Comparison of ENCODE assay signal across 9 cellular contexts in genomic region chr16:15482068-15482747, GRCh38. TPM values are rescaled to one million over a fixed set of nuclear protein-coding genes. Genes with fewer than 3 reads are reported as not detected.
DNase-seq lines count a peak whose midpoint lies in the region; ATAC-seq, FAIRE-seq and TF ChIP-seq lines count a peak whose summit lies in the region.
"Had no signal": no experiment of that assay in that cellular context is flagged by ENCODE, and none has a peak within 500 bp of the region (broad histone marks: within the 10 kb centered on the region; RNA-seq: fewer than 3 reads in every experiment).

No MANE protein-coding gene starts in this region.

- 9% methylated on average over 3 of the region's 3 CpGs for WGBS in K562 (ENCODE audit: insufficient coverage, low coverage, missing lambda C conversion rate)

- H3K79me2 ChIP-seq in K562 (ENCODE audit: control insufficient read depth, insufficient read depth, low read length) = no peaks in the 10 kb centered on the region

- H3K9me1 ChIP-seq in K562 (ENCODE audit: control insufficient read depth, insufficient read depth, low read length) = no peaks in the 10 kb centered on the region

- H3K27ac ChIP-seq in Peyer's patch (peak overlapping the region in 2 of 4 donors; percentile 9 to 67), K562 (ENCODE audit: extremely low read depth, low read depth, low read length) (no peak overlapping the region)
- H3K27ac ChIP-seq: KMS-11 had no signal

- CTCF ChIA-PET in K562 (lab: Yijun Ruan, JAX; ENCODE audit: low intra/inter-chr PET ratio) = no interaction called here

- H3K4me1 ChIP-seq in Peyer's patch (peaks cover 0 to 7% (median 0%) of the 10 kb centered on the region in 4 donors), K562 (replicated peaks in 1 of 2; ENCODE audit: control insufficient read depth in 2 of 2, insufficient read depth in 2 of 2, low read length in 2 of 2) (peaks cover 0 to under 1% of the 10 kb centered on the region in 2 experiments; a peak in 2 of 5 replicates)

- TF ChIP-seq EP300 in K562 (IDR thresholded peaks at IDR 0.05; ENCODE audit: low read length) = no peak

- TF ChIP-seq CTCF in Peyer's patch (IDR thresholded peaks at IDR 0.05) (peak in 3 of 6 experiments; percentile 19 to 40 (median 40)), K562 (IDR thresholded peaks at IDR 0.05 in 2 of 3, conservative IDR thresholded peaks at IDR 0.05 in 1 of 3; ENCODE audit: insufficient read depth in 2 of 3, low read depth in 1 of 3, low read length in 3 of 3) (no peak)

- ATAC-seq in K562 = peak; percentile 66
- no peak for ATAC-seq in HG03159 (IDR thresholded peaks at IDR 0.05; ENCODE audit: unreplicated experiment)
- no peak for ATAC-seq in HG03025 (IDR thresholded peaks at IDR 0.05; ENCODE audit: low FRiP score, unreplicated experiment)

- TF ChIP-seq POLR2A in Peyer's patch (IDR thresholded peaks at IDR 0.05) (no peak), K562 (conservative IDR thresholded peaks at IDR 0.05) (no peak)

- DNase-seq in GM04504 (ENCODE audit: low read depth) (peak; percentile 93), Peyer's patch (peak in 2 of 3 donors; percentile 63 to 85), K562 (ENCODE audit: extremely low read depth in 1 of 4, low spot score in 3 of 4) (peak; percentile 46 to 62 (median 48)), kidney tubule cell (ENCODE audit: low spot score) (peak; percentile 99), NCI-H1417 treated with DMSO at 0.1 percent for 48 hours (lab: John Stamatoyannopoulos, UW) (no peak)
- DNase-seq in stimulated activated CD8-positive, alpha-beta memory T cell treated with anti-CD3 and anti-CD28 coated beads, Interleukin-4, amount 100 ng/mL, for 24 hours (ENCODE audit: low read depth) = peak; percentile 6

- peak overlapping the region in 1 of 2 experiments; percentile 23; a peak in 1 of 4 replicates for H3K9ac ChIP-seq in K562 (ENCODE audit: insufficient read depth in 1 of 2, low read depth in 2 of 2, low read length in 2 of 2)
- H3K9ac ChIP-seq: KMS-11 had no signal

- intact Hi-C loops in K562 (cut with micrococcal nuclease) = no loop called here

- TF ChIP-seq RAD21 in K562 (CRISPR knock-in tag; conservative IDR thresholded peaks at IDR 0.05 in 1 of 2, IDR thresholded peaks at IDR 0.05 in 1 of 2) = peak in 1 of 2 experiments; percentile 17; a peak in 1 of 4 replicates

- H3K4me3 ChIP-seq in Peyer's patch = no peak overlapping the region
- no peak overlapping the region for H3K4me3 ChIP-seq in K562

- peak overlapping the region; percentile 42; the same call in 1 of the 2 replicates for H2AFZ ChIP-seq in K562 (ENCODE audit: low read depth, low read length)

- no peaks in the 10 kb centered on the region for H3K27me3 ChIP-seq in Peyer's patch
- no peaks in the 10 kb centered on the region for H3K27me3 ChIP-seq in K562 (ENCODE audit: control insufficient read depth in 2 of 2, insufficient read depth in 2 of 2, low read length in 2 of 2)

- BruUV-seq in K562 (replicated peaks; lab: Mats Ljungman, UMichigan) = no TSS peak

- in situ Hi-C loops in K562 (cut with MboI) = no loop called here

- H3K36me3 ChIP-seq in Peyer's patch (no peaks in the 10 kb centered on the region), K562 (ENCODE audit: control insufficient read depth, insufficient read depth, low read length) (no peaks in the 10 kb centered on the region)

- H3K9me3 ChIP-seq in Peyer's patch = no peaks in the 10 kb centered on the region
- no peaks in the 10 kb centered on the region for H3K9me3 ChIP-seq in K562 (replicated peaks; ENCODE audit: control insufficient read depth, insufficient read depth, low read depth, low read length)

- POLR2A ChIA-PET in K562 (lab: Yijun Ruan, JAX) = no interaction called here

- no peaks in the 10 kb centered on the region for H4K20me1 ChIP-seq in K562 (replicated peaks; ENCODE audit: control insufficient read depth, insufficient read depth, low read length)

- peak; percentile 35 for FAIRE-seq in K562 (lab: Jason Lieb, UNC)

- H3K4me2 ChIP-seq in K562 (ENCODE audit: insufficient read depth, low read length) = no peak overlapping the region
- H3K4me2 ChIP-seq: KMS-11 had no signal

TF ChIP-seq in K562, 482 proteins besides CTCF, POLR2A, EP300 and RAD21 (continues in another document):
- TF ChIP-seq ATF3 (IDR thresholded peaks at IDR 0.05) (peak; percentile 90), ATF3 (CRISPR knock-in tag; conservative IDR thresholded peaks at IDR 0.05) (no peak), GATAD2B (IDR thresholded peaks at IDR 0.05; ENCODE audit: borderline replicate concordance) (no peak), ZNF778 (CRISPR knock-in tag; IDR thresholded peaks at IDR 0.05) (no peak), C11orf30 (IDR thresholded peaks at IDR 0.05; ENCODE audit: low read depth) (0 out of 2 replicates have a peak, but pooled peaks have one; percentile 15), STAG1 (CRISPR knock-in tag; IDR thresholded peaks at IDR 0.05; ENCODE audit: borderline replicate concordance) (no peak), GABPB2 (CRISPR knock-in tag; conservative IDR thresholded peaks at IDR 0.05) (no peak), TAL1 (IDR thresholded peaks at IDR 0.05) (0 out of 2 replicates have a peak, but pooled peaks have one; percentile 2), JUN (IDR thresholded peaks at IDR 0.05; ENCODE audit: borderline replicate concordance, low read depth, low read length) (peak; percentile 91; the same call in 1 of the 2 replicates), JUN (CRISPR knock-in tag; IDR thresholded peaks at IDR 0.05; ENCODE audit: borderline replicate concordance) (no peak), U2AF1 (optimal IDR thresholded peaks at IDR 0.05; ENCODE audit: low read depth, low read length) (no peak)
- TF ChIP-seq, protein P1, sequence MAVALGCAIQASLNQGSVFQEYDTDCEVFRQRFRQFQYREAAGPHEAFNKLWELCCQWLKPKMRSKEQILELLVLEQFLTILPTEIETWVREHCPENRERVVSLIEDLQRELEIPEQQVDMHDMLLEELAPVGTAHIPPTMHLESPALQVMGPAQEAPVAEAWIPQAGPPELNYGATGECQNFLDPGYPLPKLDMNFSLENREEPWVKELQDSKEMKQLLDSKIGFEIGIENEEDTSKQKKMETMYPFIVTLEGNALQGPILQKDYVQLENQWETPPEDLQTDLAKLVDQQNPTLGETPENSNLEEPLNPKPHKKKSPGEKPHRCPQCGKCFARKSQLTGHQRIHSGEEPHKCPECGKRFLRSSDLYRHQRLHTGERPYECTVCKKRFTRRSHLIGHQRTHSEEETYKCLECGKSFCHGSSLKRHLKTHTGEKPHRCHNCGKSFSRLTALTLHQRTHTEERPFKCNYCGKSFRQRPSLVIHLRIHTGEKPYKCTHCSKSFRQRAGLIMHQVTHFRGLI (CRISPR knock-in tag; IDR thresholded peaks at IDR 0.05) = no peak

RNA-seq across cellular contexts. Expression of gene BMERB1, which starts 47.8 kb away (rescaled TPM):
- total RNA-seq in Peyer's patch = 10 to 100 TPM in 3 of 4 donors, 1 to 10 TPM in 1; 7.0 to 47.9 (median 15.0) TPM
- 1.2 and 1.3 TPM in 2 replicates for total RNA-seq in K562 (2011; cell fraction: chromatin; rRNA removed; ENCODE audit: low replicate concordance)
- 0.17 and 0.53 TPM in 2 replicates for total RNA-seq in K562 (2011; cell fraction: nucleolus; rRNA removed)
- 0.37 TPM in 1 of 2 replicates, not detected in the other for total RNA-seq in K562 (2011; cell fraction: nucleoplasm; rRNA removed)
- 1.1 and 2.9 TPM in 2 replicates for total RNA-seq in K562 (2014; rRNA removed)
- 0.47 and 1.3 TPM in 2 replicates for total RNA-seq in K562 (2014; rRNA removed; fragmentation: Illumina TruSeq; extraction: Trizol)
- 0.75 and 0.94 TPM in 2 replicates for total RNA-seq in K562 (2015; rRNA removed; fragmentation: Illumina TruSeq; extraction: Trizol)
- total RNA-seq in K562 (2021) = 0.98 and 1.5 TPM in 2 replicates
- 0.91 and 1.2 TPM in 2 replicates for polyA plus RNA-seq in K562 (2011; rRNA removed)
- 1.4 and 1.6 TPM in 2 replicates for polyA plus RNA-seq in K562 (2011; cell fraction: cytosol; rRNA removed)
- polyA plus RNA-seq in K562 (2011; cell fraction: nucleus; rRNA removed) = 0.55 and 0.64 TPM in 2 replicates
- polyA plus RNA-seq in K562 (2012) = 1.6 and 1.8 TPM in 2 replicates
- 1.4 and 1.7 TPM in 2 replicates for polyA plus RNA-seq in K562 (2014; fragmentation: Illumina TruSeq; extraction: Trizol)
- under 1 TPM; 0.29 to 0.31 TPM for polyA plus RNA-seq in K562 (2014; fragmentation: Nextera tagmentation; extraction: Ambion mirVana)
- 1.3 and 1.8 TPM in 2 replicates for polyA plus RNA-seq in K562 (2014; rRNA removed)
- 0.25 and 0.51 TPM in 2 replicates for polyA minus RNA-seq in K562 (2011; rRNA and poly(A)+ RNA removed)
- 1.5 TPM in 1 of 2 replicates, not detected in the other for polyA minus RNA-seq in K562 (2011; cell fraction: cytosol; rRNA and poly(A)+ RNA removed)
- 0.67 TPM in 1 of 2 replicates, not detected in the other for polyA minus RNA-seq in K562 (2011; cell fraction: nucleus; rRNA and poly(A)+ RNA removed)
